ENCODE assay signal across 21 cellular contexts in genomic region chr7:27248911-27249723, GRCh38. TPM values are rescaled to one million over a fixed set of nuclear protein-coding genes. Genes with fewer than 3 reads are reported as not detected.
A peak's percentile ranks its signal among the peaks of the same experiment; 100 is the strongest.
DNase-seq lines count a peak whose midpoint lies in the region; FAIRE-seq and TF ChIP-seq lines count a peak whose summit lies in the region.
"Had no signal": no experiment of that assay in that cellular context is flagged by ENCODE, and none has a peak within 500 bp of the region (broad histone marks: within the 10 kb centered on the region; RNA-seq: fewer than 3 reads in every experiment).

No MANE protein-coding gene starts in this region.

- H3K4me3 Mint-ChIP-seq in nephron progenitor cell = no peak overlapping the region
- no peak overlapping the region for H3K4me3 Mint-ChIP-seq in activated CD4-positive, alpha-beta memory T cell treated with anti-CD3 and anti-CD28 coated beads, Interleukin-2, amount 10 ng/mL, durations not matched to agents 7 days and 5 days
- H3K4me3 Mint-ChIP-seq: activated naive CD4-positive, alpha-beta T cell treated with anti-CD3 and anti-CD28 coated beads for 36 hours; CD4-positive, CD25-positive, alpha-beta regulatory T cell; effector memory CD8-positive, alpha-beta T cell; nephron had no signal

- POLR2A ChIA-PET in activated CD4-positive, alpha-beta memory T cell treated with anti-CD3 and anti-CD28 coated beads, Interleukin-2, amount 10 ng/mL, durations not matched to agents 7 days and 5 days (lab: Charles Lee) = no interaction called here

- no peak overlapping the region for H3K4me3 ChIP-seq in bronchial epithelial cell (ENCODE audit: low read depth, low read length)
- H3K4me3 ChIP-seq: cardiac muscle cell, left lung, sigmoid colon had no signal

- no peak overlapping the region for H3K27ac Mint-ChIP-seq in nephron progenitor cell
- H3K27ac Mint-ChIP-seq in activated CD4-positive, alpha-beta memory T cell treated with anti-CD3 and anti-CD28 coated beads, Interleukin-2, amount 10 ng/mL, durations not matched to agents 7 days and 5 days = no peak overlapping the region
- H3K27ac Mint-ChIP-seq: activated naive CD4-positive, alpha-beta T cell treated with anti-CD3 and anti-CD28 coated beads for 36 hours; CD4-positive, CD25-positive, alpha-beta regulatory T cell; effector memory CD8-positive, alpha-beta T cell; nephron had no signal

- no peaks in the 10 kb centered on the region for H3K9me3 Mint-ChIP-seq in nephron progenitor cell
- no peaks in the 10 kb centered on the region for H3K9me3 Mint-ChIP-seq in activated CD4-positive, alpha-beta memory T cell treated with anti-CD3 and anti-CD28 coated beads, Interleukin-2, amount 10 ng/mL, durations not matched to agents 7 days and 5 days
- H3K9me3 Mint-ChIP-seq: activated naive CD4-positive, alpha-beta T cell treated with anti-CD3 and anti-CD28 coated beads for 36 hours; effector memory CD8-positive, alpha-beta T cell; nephron had no signal

- no peak for FAIRE-seq in bronchial epithelial cell (lab: Jason Lieb, UNC)
- FAIRE-seq: HTR-8/SVneo had no signal

- DNase-seq in Daoy (ENCODE audit: low read depth) (peak; percentile 95), Kasumi-1 (lab: John Stamatoyannopoulos, UW) (peak; percentile 52 to 63), bronchial epithelial cell (ENCODE audit: low read depth) (peak; percentile 26), nephron progenitor cell (peak; percentile 51), NOMO-1 (lab: John Stamatoyannopoulos, UW; ENCODE audit: unreplicated experiment in 2 of 2) (no peak), occipital lobe (lab: John Stamatoyannopoulos, UW) (no peak)
- no peak for DNase-seq in activated CD4-positive, alpha-beta memory T cell treated with anti-CD3 and anti-CD28 coated beads, Interleukin-2, amount 10 ng/mL, durations not matched to agents 7 days and 5 days
- no peak for DNase-seq in activated effector memory CD4-positive, alpha-beta T cell treated with Interleukin-2 at 50 U/mL for 16 hours
- DNase-seq: activated naive CD4-positive, alpha-beta T cell treated with anti-CD3 and anti-CD28 coated beads for 36 hours; CD4-positive, CD25-positive, alpha-beta regulatory T cell; DND-41; effector memory CD8-positive, alpha-beta T cell; head of caudate nucleus; left lung; NCI-H146; NCI-H526 treated with DMSO at 0.1 percent for 48 hours; sigmoid colon had no signal

- H3K36me3 ChIP-seq in bronchial epithelial cell (ENCODE audit: control insufficient read depth, insufficient read depth, low read length) = no peaks in the 10 kb centered on the region
- H3K36me3 ChIP-seq: cardiac muscle cell, left lung, sigmoid colon had no signal

- H3K4me1 Mint-ChIP-seq in nephron progenitor cell = peaks cover 61% of the 10 kb centered on the region
- peaks cover 2% of the 10 kb centered on the region for H3K4me1 Mint-ChIP-seq in activated CD4-positive, alpha-beta memory T cell treated with anti-CD3 and anti-CD28 coated beads, Interleukin-2, amount 10 ng/mL, durations not matched to agents 7 days and 5 days

- CTCF ChIA-PET in activated CD4-positive, alpha-beta memory T cell treated with anti-CD3 and anti-CD28 coated beads, Interleukin-2, amount 10 ng/mL, durations not matched to agents 7 days and 5 days (lab: Charles Lee) = no interaction called here

- no peaks in the 10 kb centered on the region for H3K36me3 Mint-ChIP-seq in nephron progenitor cell (ENCODE audit: low read depth)
- H3K36me3 Mint-ChIP-seq in activated CD4-positive, alpha-beta memory T cell treated with anti-CD3 and anti-CD28 coated beads, Interleukin-2, amount 10 ng/mL, durations not matched to agents 7 days and 5 days (ENCODE audit: low read depth) = no peaks in the 10 kb centered on the region
- H3K36me3 Mint-ChIP-seq: CD4-positive, CD25-positive, alpha-beta regulatory T cell had no signal

- H3K27me3 Mint-ChIP-seq in nephron progenitor cell (ENCODE audit: low read depth, poor library complexity) = peaks cover 100% of the 10 kb centered on the region
- H3K27me3 Mint-ChIP-seq in activated CD4-positive, alpha-beta memory T cell treated with anti-CD3 and anti-CD28 coated beads, Interleukin-2, amount 10 ng/mL, durations not matched to agents 7 days and 5 days = peaks cover 90% of the 10 kb centered on the region

- H3K27me3 ChIP-seq in bronchial epithelial cell (ENCODE audit: control insufficient read depth, insufficient read depth, low read length) = peaks cover 88% of the 10 kb centered on the region

- TF ChIP-seq CTCF in bronchial epithelial cell (IDR thresholded peaks at IDR 0.05; ENCODE audit: insufficient read depth, low read length, severe bottlenecking) (no peak), nephron progenitor cell (IDR thresholded peaks at IDR 0.05) (no peak)

RNA-seq across cellular contexts. Expression of gene EVX1, which starts 6.5 kb away (rescaled TPM):
- not detected in 2 replicates for total RNA-seq in Daoy (2014; rRNA removed; shearing (Covaris generic))
- total RNA-seq in bronchial epithelial cell (not detected in 2 replicates), occipital lobe (not detected)
- total RNA-seq in activated CD4-positive, alpha-beta memory T cell treated with anti-CD3 and anti-CD28 coated beads, Interleukin-2, amount 10 ng/mL, durations not matched to agents 7 days and 5 days = not detected
- total RNA-seq: activated CD8-positive, alpha-beta memory T cell treated with anti-CD3 and anti-CD28 coated beads for 36 hours; activated naive CD4-positive, alpha-beta T cell treated with anti-CD3 and anti-CD28 coated beads for 36 hours; cardiac muscle cell; CD4-positive, CD25-positive, alpha-beta regulatory T cell; left lung; sigmoid colon had no signal

RNA-seq across cellular contexts. Expression of gene HOXA13, which starts 49.2 kb away (rescaled TPM):
- total RNA-seq in Daoy (2014; rRNA removed; shearing (Covaris generic)) = 0.86 and 1.3 TPM in 2 replicates
- total RNA-seq in bronchial epithelial cell (under 0.01 TPM in 1 of 2 replicates, not detected in the other), occipital lobe (not detected)
- total RNA-seq in activated CD4-positive, alpha-beta memory T cell treated with anti-CD3 and anti-CD28 coated beads, Interleukin-2, amount 10 ng/mL, durations not matched to agents 7 days and 5 days = not detected
- total RNA-seq: activated CD8-positive, alpha-beta memory T cell treated with anti-CD3 and anti-CD28 coated beads for 36 hours; activated naive CD4-positive, alpha-beta T cell treated with anti-CD3 and anti-CD28 coated beads for 36 hours; cardiac muscle cell; CD4-positive, CD25-positive, alpha-beta regulatory T cell; left lung had no signal

Comparison
In these comparisons a context has a peak if more than half of its experiments do, and no peak if none do; other contexts are left out.
1. DNase-seq: peak in Daoy (single experiment), Kasumi-1 (2 of 2), bronchial epithelial cell (single experiment) and nephron progenitor cell (single experiment); none in activated CD4-positive, alpha-beta memory T cell treated with anti-CD3 and anti-CD28 coated beads, Interleukin-2, amount 10 ng/mL, durations not matched to agents 7 days and 5 days (single experiment), activated effector memory CD4-positive, alpha-beta T cell treated with Interleukin-2 at 50 U/mL for 16 hours (single experiment), NOMO-1 (0 of 2) and occipital lobe (single experiment).